15 cellular contexts compared by ENCODE assay signal in the genomic region with DNA sequence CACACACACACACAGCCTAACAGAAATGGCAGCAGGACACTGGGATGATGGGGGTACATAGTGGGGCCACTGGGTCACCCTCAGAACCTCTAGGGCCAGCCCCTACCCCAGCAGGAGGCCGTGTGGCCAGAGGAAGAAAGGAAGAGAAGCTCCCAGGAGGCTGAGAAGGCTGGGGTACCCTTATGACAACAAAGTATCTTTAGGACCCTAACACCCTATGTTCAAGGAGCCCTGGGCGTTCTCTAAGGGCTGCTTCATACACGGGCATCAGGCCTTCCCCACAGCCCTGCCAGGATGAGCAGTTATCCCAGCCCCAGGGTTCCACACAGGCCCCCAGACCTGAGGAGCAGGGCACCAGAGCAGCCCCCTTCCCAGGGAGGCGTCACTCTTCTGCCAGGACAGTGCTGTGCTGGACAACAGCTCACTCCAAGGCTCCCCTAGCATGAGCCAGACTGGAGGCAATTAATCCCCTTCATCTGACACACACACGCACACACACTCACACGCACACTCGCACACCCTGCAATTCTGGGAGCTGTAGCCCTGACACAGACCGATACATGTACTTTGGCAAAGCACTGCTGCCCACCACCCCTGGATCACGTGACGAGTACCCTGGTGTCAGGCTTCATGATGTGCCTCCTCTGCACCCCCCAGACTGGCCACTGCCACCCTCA.
A peak's percentile ranks its signal among the peaks of the same experiment; 100 is the strongest.
DNase-seq lines count a peak whose midpoint lies in the region; ATAC-seq and TF ChIP-seq lines count a peak whose summit lies in the region.
"Had no signal": no experiment of that assay in that cellular context is flagged by ENCODE, and none has a peak within 500 bp of the region (broad histone marks: within the 10 kb centered on the region; RNA-seq: fewer than 3 reads in every experiment).

No MANE protein-coding gene starts in this region.

- no peak for TF ChIP-seq CTCF in IMR-90 (conservative IDR thresholded peaks at IDR 0.05; ENCODE audit: low read depth, low read length)

- no peak overlapping the region for H3K14ac ChIP-seq in IMR-90 (replicated peaks; ENCODE audit: low read depth, low read length)

- H2AFZ ChIP-seq in IMR-90 (replicated peaks; ENCODE audit: low read length, poor library complexity) = no peak overlapping the region

- no peak overlapping the region for H3K4me2 ChIP-seq in IMR-90 (ENCODE audit: low read depth, low read length)
- H3K4me2 ChIP-seq: smooth muscle cell had no signal

- BruUV-seq in IMR-90 (replicated peaks; lab: Mats Ljungman, UMichigan) = no TSS peak

- H2BK5ac ChIP-seq in IMR-90 (ENCODE audit: low read depth, low read length, poor library complexity, severe bottlenecking) = no peak overlapping the region

- no peak overlapping the region for H2AK5ac ChIP-seq in IMR-90 (ENCODE audit: low read depth, low read length)

- dilution Hi-C loops in IMR-90 (cut with HindIII; ENCODE audit: low sequenced_read_pairs, unreplicated experiment) = no loop called here

- no peak for TF ChIP-seq POLR2A in IMR-90 (IDR thresholded peaks at IDR 0.05; ENCODE audit: low read depth, low read length)
- TF ChIP-seq POLR2A in erythroblast (IDR thresholded peaks at IDR 0.05; ENCODE audit: low read length) = peak; percentile 28

- 79% methylated on average over 3 of the region's 10 CpGs; no CpG with 5 or more reads in 1 of the 2 experiments for WGBS in IMR-90 (ENCODE audit: extremely low coverage in 2 of 2, insufficient read length in 1 of 2), 2 experiments

- intact Hi-C loops in IMR-90 (cut with micrococcal nuclease) = no loop called here

- no peak overlapping the region for H2BK20ac ChIP-seq in IMR-90 (ENCODE audit: low read depth, low read length)

- in situ Hi-C loops in IMR-90 (cut with MboI; ENCODE audit: low sequenced_read_pairs) = no loop called here

- H3K4me1 ChIP-seq in IMR-90 (ENCODE audit: control insufficient read depth, insufficient read depth, low read length) = peaks cover 13% of the 10 kb centered on the region
- peaks cover 0 to 4% of the 10 kb centered on the region in 2 donors for H3K4me1 ChIP-seq in mucosa of rectum (ENCODE audit: control insufficient read depth in 2 of 2, insufficient read depth in 2 of 2, low read length in 2 of 2)
- H3K4me1 ChIP-seq in subcutaneous abdominal adipose tissue (ENCODE audit: control insufficient read depth in 5 of 5, insufficient read depth in 5 of 5, low read length in 5 of 5) = peaks cover 26 to 97% (median 96%) of the 10 kb centered on the region in 5 donors

- H3K79me1 ChIP-seq in IMR-90 (ENCODE audit: low read depth in 1 of 2, low read length in 2 of 2) = peaks cover 19 to 75% of the 10 kb centered on the region in 2 experiments

- H2BK120ac ChIP-seq in IMR-90 (ENCODE audit: low read depth, low read length) = no peak overlapping the region

- H4K20me1 ChIP-seq in IMR-90 (ENCODE audit: insufficient read depth, low read length) = peaks cover 56% of the 10 kb centered on the region

- peak overlapping the region; percentile 43 for H2AK9ac ChIP-seq in IMR-90 (replicated peaks; ENCODE audit: low read depth, low read length, poor library complexity)

- no peak overlapping the region for H3K4me3 ChIP-seq in IMR-90 (ENCODE audit: insufficient read depth, low read depth, low read length)
- H3K4me3 ChIP-seq in mucosa of rectum (ENCODE audit: low read length in 2 of 2) = no peak overlapping the region
- no peak overlapping the region for H3K4me3 ChIP-seq in subcutaneous abdominal adipose tissue (ENCODE audit: low read depth in 1 of 5, low read length in 5 of 5)
- H3K4me3 ChIP-seq: smooth muscle cell had no signal

- DNase-seq in IMR-90 (no peak), erythroblast (lab: John Stamatoyannopoulos, UW) (peak; percentile 23 to 46), LoVo (ENCODE audit: low spot score) (no peak), islet precursor cell (no peak), H4 (ENCODE audit: low spot score) (no peak)
- DNase-seq: activated CD8-positive, alpha-beta T cell treated with anti-CD3 and anti-CD28 coated beads for 36 hours; activated naive CD8-positive, alpha-beta T cell treated with anti-CD3 and anti-CD28 coated beads, Interleukin-2, amount 50 U/mL, for 24 hours; foreskin melanocyte; NCI-H1417 treated with DMSO at 0.1 percent for 48 hours; T-cell; WERI-Rb-1 had no signal

- no peak overlapping the region for H4K8ac ChIP-seq in IMR-90 (ENCODE audit: low read depth in 2 of 2, low read length in 2 of 2)

- POLR2A ChIA-PET in IMR-90 (lab: Charles Lee; ENCODE audit: unreplicated experiment) = no interaction called here

- H3K36me3 ChIP-seq in IMR-90 (ENCODE audit: control insufficient read depth, insufficient read depth, low read length) (peaks cover 29% of the 10 kb centered on the region), mucosa of rectum (ENCODE audit: control insufficient read depth in 2 of 2, insufficient read depth in 2 of 2, low read length in 2 of 2) (peaks cover 0 to 7% of the 10 kb centered on the region in 2 donors), subcutaneous abdominal adipose tissue (ENCODE audit: control insufficient read depth in 5 of 5, insufficient read depth in 5 of 5, low read length in 5 of 5) (peaks cover 9 to 89% (median 74%) of the 10 kb centered on the region in 5 donors)
- H3K36me3 ChIP-seq: WERI-Rb-1 had no signal

- TF ChIP-seq RAD21 in IMR-90 (IDR thresholded peaks at IDR 0.05; ENCODE audit: low read length) = no peak

- H3K18ac ChIP-seq in IMR-90 (ENCODE audit: low read depth, low read length) = no peak overlapping the region

- H3K56ac ChIP-seq in IMR-90 (ENCODE audit: extremely low read depth, insufficient read depth, low read length) = no peak overlapping the region

- no peak overlapping the region for H2BK15ac ChIP-seq in IMR-90 (ENCODE audit: low read depth, low read length)

- no peak overlapping the region for H3K4ac ChIP-seq in IMR-90 (ENCODE audit: low read depth, low read length)

- peaks cover 37% of the 10 kb centered on the region for H3K9me1 ChIP-seq in IMR-90 (ENCODE audit: insufficient read depth, low read length)

- H3K27me3 ChIP-seq in IMR-90 (ENCODE audit: control insufficient read depth, insufficient read depth, low read length) (no peaks in the 10 kb centered on the region), mucosa of rectum (ENCODE audit: control insufficient read depth in 2 of 2, insufficient read depth in 2 of 2, low read length in 2 of 2) (no peaks in the 10 kb centered on the region), subcutaneous abdominal adipose tissue (ENCODE audit: control insufficient read depth in 5 of 5, insufficient read depth in 4 of 5, low read length in 5 of 5) (peaks cover 0 to 4% (median 0%) of the 10 kb centered on the region in 5 donors)

- H3K9me3 ChIP-seq in IMR-90 (ENCODE audit: control insufficient read depth, insufficient read depth, low read length) (no peaks in the 10 kb centered on the region), mucosa of rectum (ENCODE audit: control insufficient read depth in 2 of 2, low read length in 2 of 2) (no peaks in the 10 kb centered on the region), subcutaneous abdominal adipose tissue (ENCODE audit: control insufficient read depth in 5 of 5, low read length in 5 of 5) (peaks cover 0 to 2% (median 0%) of the 10 kb centered on the region in 5 donors)

- ATAC-seq in IMR-90 (ENCODE audit: low read depth) (no peak), HG02970 (IDR thresholded peaks at IDR 0.05; ENCODE audit: low FRiP score, unreplicated experiment) (no peak)
- ATAC-seq: activated CD8-positive, alpha-beta T cell treated with anti-CD3 and anti-CD28 coated beads for 36 hours; activated naive CD8-positive, alpha-beta T cell treated with anti-CD3 and anti-CD28 coated beads, Interleukin-2, amount 50 U/mL, for 24 hours; T-cell had no signal

- no peak overlapping the region for H3K27ac ChIP-seq in IMR-90 (ENCODE audit: insufficient read depth, low read length)
- peak overlapping the region; percentile 18 to 28 for H3K27ac ChIP-seq in mucosa of rectum (ENCODE audit: low read depth in 2 of 2, low read length in 2 of 2)
- peak overlapping the region; percentile 92 for H3K27ac ChIP-seq in subcutaneous abdominal adipose tissue (ENCODE audit: low read depth, low read length)
- H3K27ac ChIP-seq: WERI-Rb-1 had no signal

- CTCF ChIA-PET in IMR-90 (lab: Yijun Ruan, JAX) = no interaction called here

- no peak overlapping the region for H4K91ac ChIP-seq in IMR-90 (ENCODE audit: insufficient read depth, low read depth, low read length)

- H3K9ac ChIP-seq in IMR-90 (ENCODE audit: low read depth, low read length) (no peak overlapping the region), mucosa of rectum (ENCODE audit: low read depth in 1 of 2, low read length in 2 of 2) (no peak overlapping the region), subcutaneous abdominal adipose tissue (ENCODE audit: low read length in 5 of 5) (peak overlapping the region in 1 of 5 donors; percentile 28)

- no peak overlapping the region for H4K5ac ChIP-seq in IMR-90 (ENCODE audit: low read depth, low read length)

- H3K23ac ChIP-seq in IMR-90 (ENCODE audit: low read depth, low read length) = no peak overlapping the region

TF ChIP-seq in IMR-90, 13 proteins besides CTCF, POLR2A, EP300 and RAD21 (continues in another document):
- TF ChIP-seq NFE2L2 (IDR thresholded peaks at IDR 0.05; ENCODE audit: low read depth, low read length) (no peak), MAZ (IDR thresholded peaks at IDR 0.05; ENCODE audit: borderline replicate concordance, low read depth, low read length) (no peak), RFX5 (IDR thresholded peaks at IDR 0.05; ENCODE audit: low read depth, low read length) (no peak), SMC3 (IDR thresholded peaks at IDR 0.05; ENCODE audit: low read depth, low read length) (no peak), BHLHE40 (IDR thresholded peaks at IDR 0.05; ENCODE audit: low read depth, low read length) (no peak), CHD1 (IDR thresholded peaks at IDR 0.05; ENCODE audit: low read depth, low read length) (no peak), MXI1 (IDR thresholded peaks at IDR 0.05; ENCODE audit: borderline replicate concordance, low read depth, low read length) (no peak), RCOR1 (IDR thresholded peaks at IDR 0.05; ENCODE audit: insufficient replicate concordance, low read length) (no peak), MAFK (IDR thresholded peaks at IDR 0.05; ENCODE audit: low read depth, low read length) (no peak), FOS (IDR thresholded peaks at IDR 0.05; ENCODE audit: low read depth, low read length) (no peak), CEBPB (IDR thresholded peaks at IDR 0.05; ENCODE audit: low read depth, low read length) (no peak)
- TF ChIP-seq, protein P1, sequence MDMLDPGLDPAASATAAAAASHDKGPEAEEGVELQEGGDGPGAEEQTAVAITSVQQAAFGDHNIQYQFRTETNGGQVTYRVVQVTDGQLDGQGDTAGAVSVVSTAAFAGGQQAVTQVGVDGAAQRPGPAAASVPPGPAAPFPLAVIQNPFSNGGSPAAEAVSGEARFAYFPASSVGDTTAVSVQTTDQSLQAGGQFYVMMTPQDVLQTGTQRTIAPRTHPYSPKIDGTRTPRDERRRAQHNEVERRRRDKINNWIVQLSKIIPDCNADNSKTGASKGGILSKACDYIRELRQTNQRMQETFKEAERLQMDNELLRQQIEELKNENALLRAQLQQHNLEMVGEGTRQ (IDR thresholded peaks at IDR 0.05; ENCODE audit: low read depth, low read length) = no peak

Comparison
In these comparisons a context has a peak if more than half of its experiments do, and no peak if none do; other contexts are left out.
1. DNase-seq: peak in erythroblast (2 of 2); none in IMR-90 (single experiment), LoVo (single experiment), islet precursor cell (single experiment) and H4 (single experiment).